In the genomic region with DNA sequence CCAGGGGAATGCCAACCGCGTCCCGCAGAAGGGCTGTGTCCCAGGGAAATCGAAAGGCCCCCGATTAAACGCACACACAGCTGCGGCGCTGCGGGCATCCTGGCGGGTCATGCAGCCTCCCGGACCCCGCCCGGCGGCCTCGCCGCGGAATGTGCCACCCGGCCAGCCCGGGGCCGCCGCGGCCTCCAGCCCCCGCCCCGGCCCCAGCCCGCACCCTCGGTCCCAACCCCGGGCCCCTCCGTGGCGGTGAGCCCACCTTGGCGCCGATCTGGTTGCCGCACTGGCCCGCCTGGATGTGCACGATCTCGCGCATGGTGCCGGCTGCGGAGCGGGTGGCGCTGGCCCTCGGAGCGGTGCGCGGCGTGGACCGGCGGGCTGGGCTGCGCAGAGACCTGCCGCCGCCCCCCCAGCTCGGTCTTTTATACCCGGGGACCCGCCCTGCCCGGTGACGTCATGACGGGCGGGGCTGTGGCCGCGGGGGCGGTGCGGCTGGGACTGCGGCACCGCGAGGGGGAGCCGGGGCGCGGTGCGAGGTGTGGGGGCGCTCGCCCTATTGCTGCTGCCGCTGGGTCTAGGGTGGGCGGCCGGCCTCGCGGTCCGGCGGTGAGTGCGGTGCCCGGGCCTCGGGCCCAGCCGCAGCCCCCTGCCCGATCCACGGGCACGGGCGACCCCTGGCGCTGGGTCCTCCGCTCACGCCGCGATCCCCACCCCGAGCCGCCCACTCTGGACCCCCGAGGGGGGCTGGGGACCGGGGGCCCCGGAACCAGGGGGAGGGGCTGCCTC, we compare ENCODE assay signal across 8 cellular contexts. TPM values are rescaled to one million over a fixed set of nuclear protein-coding genes. Genes with fewer than 3 reads are reported as not detected.
DNase-seq lines count a peak whose midpoint lies in the region; ATAC-seq and TF ChIP-seq lines count a peak whose summit lies in the region.

TSS of gene TUBB2A (minus strand) at position 394 of the 783 bp plus-strand sequence. CDS start at position 313, 81 bp downstream.

- TF ChIP-seq CTCF in Calu3 (IDR thresholded peaks at IDR 0.05; ENCODE audit: unreplicated experiment) (peak; percentile 56), gastroesophageal sphincter (IDR thresholded peaks at IDR 0.05) (peak in 3 of 4 experiments; percentile 56 to 77 (median 69))

- no peaks in the 10 kb centered on the region for H3K27me3 ChIP-seq in SJCRH30
- no peaks in the 10 kb centered on the region for H3K27me3 ChIP-seq in gastroesophageal sphincter

- peak within 1 kb of the TSS; percentile 68 for H3K4me3 Mint-ChIP-seq in Calu3 (ENCODE audit: low read depth, unreplicated experiment)

- H3K4me1 ChIP-seq in SJCRH30 (no peaks in the 10 kb centered on the region; the same call in 1 of the 2 replicates), gastroesophageal sphincter (peaks cover 0 to 62% (median 4%) of the 10 kb centered on the region in 3 donors)

- no peaks in the 10 kb centered on the region for H3K36me3 ChIP-seq in SJCRH30
- peaks cover 0 to 26% of the 10 kb centered on the region in 2 donors for H3K36me3 ChIP-seq in gastroesophageal sphincter

- TF ChIP-seq EP300 in gastroesophageal sphincter (IDR thresholded peaks at IDR 0.05) = no peak

- no peaks in the 10 kb centered on the region for H3K27me3 Mint-ChIP-seq in Calu3 (ENCODE audit: unreplicated experiment)

- DNase-seq in Calu3 = peak; percentile 84
- peak; percentile 75 for DNase-seq in HT-29 (ENCODE audit: low spot score)
- DNase-seq in SJCRH30 = peak; percentile 41 to 69
- DNase-seq in activated naive CD4-positive, alpha-beta T cell treated with Interleukin-2 at 50 U/mL for 16 hours = peak; percentile 87
- peak in 55 of 56 donors; percentile 13 to 93 (median 70) for DNase-seq in nucleus accumbens (lab: John Stamatoyannopoulos, UW)
- DNase-seq in superior temporal gyrus (ENCODE audit: extremely low spot score) = peak; percentile 84

- H3K4me3 ChIP-seq in SJCRH30 (peak within 1 kb of the TSS; percentile 68), gastroesophageal sphincter (peak within 1 kb of the TSS; percentile 67 to 98)

- H3K4me1 Mint-ChIP-seq in Calu3 (ENCODE audit: low read depth, unreplicated experiment) = peaks cover 10% of the 10 kb centered on the region

- CTCF ChIA-PET in Calu3 (lab: Charles Lee) = interaction anchor here (0.5 to 2.0 kb wide), 7 partner anchors 28 to 292 kb away, joined by 3 to 10 read pairs (median 5); no protein-coding TSS in a partner anchor

- H3K9me3 Mint-ChIP-seq in Calu3 (ENCODE audit: low read depth, unreplicated experiment) = no peaks in the 10 kb centered on the region

- 0% methylated on average over 1 of the region's 95 CpGs; no CpG with 5 or more reads in 1 of the 2 donors for WGBS in gastroesophageal sphincter (ENCODE audit: low coverage in 1 of 2), 2 donors

- TF ChIP-seq POLR2A in gastroesophageal sphincter (IDR thresholded peaks at IDR 0.05) = peak; percentile 99

- H3K36me3 Mint-ChIP-seq in Calu3 (ENCODE audit: insufficient read depth, unreplicated experiment) = peaks cover 33% of the 10 kb centered on the region

- BruUV-seq in Calu3 (replicated peaks; lab: Mats Ljungman, UMichigan) = no TSS peak

- ATAC-seq in GM19468 (IDR thresholded peaks at IDR 0.05; ENCODE audit: extremely low read depth, unreplicated experiment) = peak; percentile 55
- ATAC-seq in gastroesophageal sphincter = peak; percentile 88

- H3K27ac Mint-ChIP-seq in Calu3 (ENCODE audit: unreplicated experiment) = peak within 1 kb of the TSS; percentile 81

- H3K27ac ChIP-seq in SJCRH30 (no peak within 1 kb of the TSS), gastroesophageal sphincter (peak within 1 kb of the TSS; percentile 92 to 100 (median 98))

- intact Hi-C loops in Calu3 (cut with micrococcal nuclease; ENCODE audit: unreplicated experiment) = no loop called here

- H3K9me3 ChIP-seq in SJCRH30 (replicated peaks) (no peaks in the 10 kb centered on the region), gastroesophageal sphincter (no peaks in the 10 kb centered on the region)

RNA-seq across cellular contexts. Expression of gene TUBB2A, which starts in this region (rescaled TPM):
- total RNA-seq in Calu3 (2022) (16.0 and 17.6 TPM in 2 replicates), gastroesophageal sphincter (100 to 1,000 TPM in 2 of 4 donors, 10 to 100 TPM in 2; 74.6 to 219 (median 119) TPM)
- 67.5 and 73.0 TPM in 2 replicates for total RNA-seq in HT-29 (2014; rRNA removed; shearing (Covaris generic))
- total RNA-seq in SJCRH30 (2014; rRNA removed; shearing (Covaris generic)) = 10.6 and 16.7 TPM in 2 replicates
